Comparison of ENCODE assay signal across 13 cellular contexts in the genomic region with DNA sequence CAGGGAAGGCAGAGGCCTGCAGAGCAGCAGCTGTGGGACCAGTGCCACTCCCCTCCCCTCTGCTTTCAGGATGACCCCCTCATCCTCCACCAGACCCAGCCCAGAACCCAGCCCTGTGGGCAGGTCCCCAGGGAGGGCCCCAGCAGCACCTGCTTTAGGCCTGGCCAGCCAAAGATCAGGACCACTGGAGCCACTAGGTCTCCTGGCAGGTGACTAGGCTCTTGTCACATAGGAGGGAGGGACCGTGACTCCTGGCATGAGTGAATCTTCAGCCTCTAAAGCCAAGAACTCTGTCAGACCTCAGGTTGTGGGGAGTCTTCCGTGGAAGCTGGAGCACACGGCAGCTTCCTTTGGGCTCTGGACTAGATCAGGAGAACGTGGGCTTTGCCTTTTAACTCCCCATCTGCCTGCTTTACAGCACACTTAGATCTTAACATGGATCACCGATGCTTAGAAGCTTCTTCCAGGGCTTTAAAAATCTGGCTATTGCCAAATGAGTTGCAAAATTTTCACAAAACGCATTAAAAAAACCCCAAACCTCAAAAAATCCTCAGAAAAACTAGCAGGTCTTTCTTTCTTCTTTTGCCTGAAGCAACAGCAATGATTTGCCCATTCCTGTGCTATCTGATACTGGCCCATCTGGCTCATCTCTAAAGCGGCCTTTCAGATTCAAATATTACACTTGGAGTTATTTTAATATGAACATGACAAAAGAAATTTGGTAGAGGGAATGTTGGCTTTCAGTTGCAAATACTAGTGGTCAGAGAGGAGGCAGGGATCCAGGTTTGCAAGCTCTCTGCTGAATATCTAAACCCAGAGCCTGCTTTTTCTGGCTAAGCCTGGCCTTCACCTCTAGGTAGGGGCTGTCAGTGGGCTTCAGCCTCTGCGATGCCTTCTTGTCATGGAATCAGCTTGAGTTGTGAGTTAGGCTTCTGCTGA.
DNase-seq lines count a peak whose midpoint lies in the region; ATAC-seq and TF ChIP-seq lines count a peak whose summit lies in the region.
"Had no signal": no experiment of that assay in that cellular context is flagged by ENCODE, and none has a peak within 500 bp of the region (broad histone marks: within the 10 kb centered on the region; RNA-seq: fewer than 3 reads in every experiment).

No MANE protein-coding gene starts in this region.

- ATAC-seq in SK-N-SH treated with all-trans-retinoic acid at 6 μM for 48 hours (peak; percentile 55), sciatic nerve (peak; percentile 47), GM21367 (IDR thresholded peaks at IDR 0.05; ENCODE audit: unreplicated experiment) (no peak), HG03342 (IDR thresholded peaks at IDR 0.05; ENCODE audit: unreplicated experiment) (no peak), GM21526 (IDR thresholded peaks at IDR 0.05; ENCODE audit: low FRiP score, unreplicated experiment) (no peak)

- peak; percentile 66 for DNase-seq in GM04504 (ENCODE audit: low read depth)
- DNase-seq in fibroblast of peridontal ligament (ENCODE audit: extremely low read depth), result peak; percentile 93
- DNase-seq in sciatic nerve (ENCODE audit: low spot score), result no peak
- DNase-seq in UCSD-AML1 (lab: John Stamatoyannopoulos, UW; ENCODE audit: unreplicated experiment), result no peak
- DNase-seq: activated CD4-positive, alpha-beta T cell treated with anti-CD3 and anti-CD28 coated beads, Interleukin-2, amount 50 U/mL, for 1 hour; Calu3; colonic mucosa; Karpas-422; NCI-H2081 treated with DMSO at 0.1 percent for 48 hours had no signal

- intact Hi-C loops in sciatic nerve (cut with DNase I), result no loop called here

TF ChIP-seq in SK-N-SH treated with all-trans-retinoic acid at 6 μM for 48 hours, 23 proteins besides CTCF, POLR2A, EP300 and RAD21:
- TF ChIP-seq GLIS3 (CRISPR knock-in tag; IDR thresholded peaks at IDR 0.05) (no peak), TSHZ2 (CRISPR knock-in tag; IDR thresholded peaks at IDR 0.05) (no peak), ZFP3 (CRISPR knock-in tag; IDR thresholded peaks at IDR 0.05) (no peak), OSR1 (CRISPR knock-in tag; IDR thresholded peaks at IDR 0.05) (no peak), ISL1 (CRISPR knock-in tag; IDR thresholded peaks at IDR 0.05) (no peak), ZNF70 (CRISPR knock-in tag; IDR thresholded peaks at IDR 0.05) (no peak), RARB (CRISPR knock-in tag; IDR thresholded peaks at IDR 0.05) (no peak), ZC3H10 (CRISPR knock-in tag; IDR thresholded peaks at IDR 0.05) (no peak), SNAI2 (CRISPR knock-in tag; IDR thresholded peaks at IDR 0.05) (no peak), TCF4 (CRISPR knock-in tag; IDR thresholded peaks at IDR 0.05; ENCODE audit: borderline replicate concordance) (no peak), ARNTL (CRISPR knock-in tag; IDR thresholded peaks at IDR 0.05; ENCODE audit: borderline replicate concordance, low read depth) (no peak), CSRNP3 (CRISPR knock-in tag; IDR thresholded peaks at IDR 0.05) (no peak), ZFP30 (CRISPR knock-in tag; IDR thresholded peaks at IDR 0.05) (no peak), PPARA (CRISPR knock-in tag; IDR thresholded peaks at IDR 0.05; ENCODE audit: borderline replicate concordance) (no peak), BACH2 (CRISPR knock-in tag; IDR thresholded peaks at IDR 0.05; ENCODE audit: borderline replicate concordance) (no peak), ZNF565 (CRISPR knock-in tag; conservative IDR thresholded peaks at IDR 0.05; ENCODE audit: low read depth) (no peak), TOX (CRISPR knock-in tag; IDR thresholded peaks at IDR 0.05; ENCODE audit: borderline replicate concordance) (no peak)
- TF ChIP-seq, protein P1, sequence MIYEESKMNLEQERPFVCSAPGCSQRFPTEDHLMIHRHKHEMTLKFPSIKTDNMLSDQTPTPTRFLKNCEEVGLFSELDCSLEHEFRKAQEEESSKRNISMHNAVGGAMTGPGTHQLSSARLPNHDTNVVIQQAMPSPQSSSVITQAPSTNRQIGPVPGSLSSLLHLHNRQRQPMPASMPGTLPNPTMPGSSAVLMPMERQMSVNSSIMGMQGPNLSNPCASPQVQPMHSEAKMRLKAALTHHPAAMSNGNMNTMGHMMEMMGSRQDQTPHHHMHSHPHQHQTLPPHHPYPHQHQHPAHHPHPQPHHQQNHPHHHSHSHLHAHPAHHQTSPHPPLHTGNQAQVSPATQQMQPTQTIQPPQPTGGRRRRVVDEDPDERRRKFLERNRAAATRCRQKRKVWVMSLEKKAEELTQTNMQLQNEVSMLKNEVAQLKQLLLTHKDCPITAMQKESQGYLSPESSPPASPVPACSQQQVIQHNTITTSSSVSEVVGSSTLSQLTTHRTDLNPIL (CRISPR knock-in tag; IDR thresholded peaks at IDR 0.05; ENCODE audit: low read depth), result no peak
- TF ChIP-seq, protein P2, sequence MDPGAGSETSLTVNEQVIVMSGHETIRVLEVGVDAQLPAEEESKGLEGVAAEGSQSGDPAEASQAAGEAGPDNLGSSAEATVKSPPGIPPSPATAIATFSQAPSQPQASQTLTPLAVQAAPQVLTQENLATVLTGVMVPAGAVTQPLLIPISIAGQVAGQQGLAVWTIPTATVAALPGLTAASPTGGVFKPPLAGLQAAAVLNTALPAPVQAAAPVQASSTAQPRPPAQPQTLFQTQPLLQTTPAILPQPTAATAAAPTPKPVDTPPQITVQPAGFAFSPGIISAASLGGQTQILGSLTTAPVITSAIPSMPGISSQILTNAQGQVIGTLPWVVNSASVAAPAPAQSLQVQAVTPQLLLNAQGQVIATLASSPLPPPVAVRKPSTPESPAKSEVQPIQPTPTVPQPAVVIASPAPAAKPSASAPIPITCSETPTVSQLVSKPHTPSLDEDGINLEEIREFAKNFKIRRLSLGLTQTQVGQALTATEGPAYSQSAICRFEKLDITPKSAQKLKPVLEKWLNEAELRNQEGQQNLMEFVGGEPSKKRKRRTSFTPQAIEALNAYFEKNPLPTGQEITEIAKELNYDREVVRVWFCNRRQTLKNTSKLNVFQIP (CRISPR knock-in tag; IDR thresholded peaks at IDR 0.05; ENCODE audit: borderline replicate concordance, low read depth), result no peak
- TF ChIP-seq, protein P3, sequence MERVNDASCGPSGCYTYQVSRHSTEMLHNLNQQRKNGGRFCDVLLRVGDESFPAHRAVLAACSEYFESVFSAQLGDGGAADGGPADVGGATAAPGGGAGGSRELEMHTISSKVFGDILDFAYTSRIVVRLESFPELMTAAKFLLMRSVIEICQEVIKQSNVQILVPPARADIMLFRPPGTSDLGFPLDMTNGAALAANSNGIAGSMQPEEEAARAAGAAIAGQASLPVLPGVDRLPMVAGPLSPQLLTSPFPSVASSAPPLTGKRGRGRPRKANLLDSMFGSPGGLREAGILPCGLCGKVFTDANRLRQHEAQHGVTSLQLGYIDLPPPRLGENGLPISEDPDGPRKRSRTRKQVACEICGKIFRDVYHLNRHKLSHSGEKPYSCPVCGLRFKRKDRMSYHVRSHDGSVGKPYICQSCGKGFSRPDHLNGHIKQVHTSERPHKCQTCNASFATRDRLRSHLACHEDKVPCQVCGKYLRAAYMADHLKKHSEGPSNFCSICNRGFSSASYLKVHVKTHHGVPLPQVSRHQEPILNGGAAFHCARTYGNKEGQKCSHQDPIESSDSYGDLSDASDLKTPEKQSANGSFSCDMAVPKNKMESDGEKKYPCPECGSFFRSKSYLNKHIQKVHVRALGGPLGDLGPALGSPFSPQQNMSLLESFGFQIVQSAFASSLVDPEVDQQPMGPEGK (CRISPR knock-in tag; IDR thresholded peaks at IDR 0.05; ENCODE audit: borderline replicate concordance), result no peak
TF ChIP-seq in SK-N-SH treated with all-trans-retinoic acid at 6 μM for 48 hours: peak in this region for 0.

Comparison
In these comparisons a context has a peak if more than half of its experiments do, and no peak if none do; other contexts are left out.
1. DNase-seq: peak in GM04504 (single experiment) and fibroblast of peridontal ligament (single experiment); none in sciatic nerve (single experiment) and UCSD-AML1 (single experiment).
2. ATAC-seq: peak in SK-N-SH treated with all-trans-retinoic acid at 6 μM for 48 hours (single experiment) and sciatic nerve (single experiment); none in GM21367 (single experiment), HG03342 (single experiment) and GM21526 (single experiment).